ENCODE assay signal across 17 cellular contexts in genomic region chr2:8480936-8481335, GRCh38.
DNase-seq lines count a peak whose midpoint lies in the region; ATAC-seq, FAIRE-seq and TF ChIP-seq lines count a peak whose summit lies in the region.
"Had no signal": no experiment of that assay in that cellular context is flagged by ENCODE, and none has a peak within 500 bp of the region (broad histone marks: within the 10 kb centered on the region; RNA-seq: fewer than 3 reads in every experiment).

No MANE protein-coding gene starts in this region.

- H3K4me1 Mint-ChIP-seq in CD4-positive, CD25-positive, alpha-beta regulatory T cell, result peaks cover 47 to 87% (median 64%) of the 10 kb centered on the region in 4 donors
- H3K4me1 Mint-ChIP-seq in activated T-helper 1 cell treated with anti-CD3 and anti-CD28 coated beads, Interleukin-12 subunit alpha, Interleukin-12 subunit beta, Interleukin-2, Interleukin-4 antibody, amounts not matched to agents 30 ng/mL and 10 ng/mL and 1 ng/mL, durations not matched to agents 14 hours and 24 hours and 36 hours (ENCODE audit: low read depth), result peaks cover 86% of the 10 kb centered on the region
- H3K4me1 Mint-ChIP-seq in activated naive CD4-positive, alpha-beta T cell treated with anti-CD3 and anti-CD28 coated beads, Interleukin-2, amount 10 ng/mL, durations not matched to agents 7 days and 5 days, result peaks cover 80% of the 10 kb centered on the region

- H3K27me3 Mint-ChIP-seq in CD4-positive, CD25-positive, alpha-beta regulatory T cell, result no peaks in the 10 kb centered on the region
- no peaks in the 10 kb centered on the region for H3K27me3 Mint-ChIP-seq in activated T-helper 1 cell treated with anti-CD3 and anti-CD28 coated beads, Interleukin-12 subunit alpha, Interleukin-12 subunit beta, Interleukin-2, Interleukin-4 antibody, amounts not matched to agents 30 ng/mL and 10 ng/mL and 1 ng/mL, durations not matched to agents 14 hours and 24 hours and 36 hours (ENCODE audit: insufficient read depth)
- H3K27me3 Mint-ChIP-seq in activated naive CD4-positive, alpha-beta T cell treated with anti-CD3 and anti-CD28 coated beads, Interleukin-2, amount 10 ng/mL, durations not matched to agents 7 days and 5 days, result peaks cover 4% of the 10 kb centered on the region

- TF ChIP-seq POLR2A in H54 (IDR thresholded peaks at IDR 0.05; ENCODE audit: low read depth, low read length), result no peak

- peak overlapping the region in 1 of 4 donors; percentile 52 for H3K4me3 Mint-ChIP-seq in CD4-positive, CD25-positive, alpha-beta regulatory T cell
- H3K4me3 Mint-ChIP-seq in activated T-helper 1 cell treated with anti-CD3 and anti-CD28 coated beads, Interleukin-12 subunit alpha, Interleukin-12 subunit beta, Interleukin-2, Interleukin-4 antibody, amounts not matched to agents 30 ng/mL and 10 ng/mL and 1 ng/mL, durations not matched to agents 14 hours and 24 hours and 36 hours, result no peak overlapping the region
- no peak overlapping the region for H3K4me3 Mint-ChIP-seq in activated naive CD4-positive, alpha-beta T cell treated with anti-CD3 and anti-CD28 coated beads, Interleukin-2, amount 10 ng/mL, durations not matched to agents 7 days and 5 days

- peak overlapping the region; percentile 43 for H2AK5ac ChIP-seq in mesenchymal stem cell (ENCODE audit: low read length, severe bottlenecking)

- no peak overlapping the region; the same call in 1 of the 2 replicates for H3K9ac ChIP-seq in KMS-11
- H3K9ac ChIP-seq in mesenchymal stem cell (ENCODE audit: low read length), result no peak overlapping the region

- H3K23ac ChIP-seq in mesenchymal stem cell (ENCODE audit: low read length in 2 of 2), result no peak overlapping the region

- no peaks in the 10 kb centered on the region for H3K9me3 ChIP-seq in CD4-positive, CD25-positive, alpha-beta regulatory T cell (ENCODE audit: control insufficient read depth in 2 of 2, low read length in 2 of 2)
- H3K9me3 ChIP-seq in mesenchymal stem cell (ENCODE audit: control insufficient read depth, low read length), result no peaks in the 10 kb centered on the region
- H3K9me3 ChIP-seq in SJCRH30 (replicated peaks), result no peaks in the 10 kb centered on the region
- H3K9me3 ChIP-seq: breast epithelium, HAP-1, uterus had no signal

- H3K4ac ChIP-seq in mesenchymal stem cell (ENCODE audit: low read depth in 1 of 2, low read length in 2 of 2), result no peak overlapping the region

- intact Hi-C loops in activated T-helper 1 cell treated with anti-CD3 and anti-CD28 coated beads, Interleukin-12 subunit alpha, Interleukin-12 subunit beta, Interleukin-2, Interleukin-4 antibody, amounts not matched to agents 30 ng/mL and 10 ng/mL and 1 ng/mL, durations not matched to agents 14 hours and 24 hours and 36 hours (cut with micrococcal nuclease), result loop anchor here (2.0 to 10.0 kb wide), 12 partner anchors 24 to 1044 kb away; partner anchors contain the start of gene ID2

- H3K18ac ChIP-seq in mesenchymal stem cell (ENCODE audit: low read depth in 1 of 2, low read length in 2 of 2), result no peak overlapping the region

- no peaks in the 10 kb centered on the region for H3K27me3 ChIP-seq in CD4-positive, CD25-positive, alpha-beta regulatory T cell (ENCODE audit: control insufficient read depth, insufficient read depth, low read length)
- no peaks in the 10 kb centered on the region; the same call in 1 of the 2 replicates for H3K27me3 ChIP-seq in KMS-11 (ENCODE audit: insufficient read depth, low read depth)
- H3K27me3 ChIP-seq in mesenchymal stem cell (ENCODE audit: control insufficient read depth in 1 of 2, insufficient read depth in 1 of 2, low read length in 2 of 2), result no peaks in the 10 kb centered on the region
- 0 out of 2 replicates have a peak, but pooled peaks cover under 1% of the 10 kb centered on the region for H3K27me3 ChIP-seq in SJCRH30
- H3K27me3 ChIP-seq: breast epithelium, uterus had no signal

- no peaks in the 10 kb centered on the region for H3K36me3 ChIP-seq in CD4-positive, CD25-positive, alpha-beta regulatory T cell (ENCODE audit: control insufficient read depth, insufficient read depth, low read length)
- no peaks in the 10 kb centered on the region for H3K36me3 ChIP-seq in KMS-11 (ENCODE audit: insufficient read depth)
- no peaks in the 10 kb centered on the region for H3K36me3 ChIP-seq in mesenchymal stem cell (ENCODE audit: control insufficient read depth in 1 of 2, insufficient read depth in 2 of 2, low read depth in 1 of 2, low read length in 2 of 2)
- no peaks in the 10 kb centered on the region for H3K36me3 ChIP-seq in SJCRH30
- H3K36me3 ChIP-seq: breast epithelium, HAP-1, uterus had no signal

- H4K91ac ChIP-seq in mesenchymal stem cell (ENCODE audit: low read length), result no peak overlapping the region

- peak overlapping the region; percentile 28 for H3K27ac ChIP-seq in CD4-positive, CD25-positive, alpha-beta regulatory T cell (ENCODE audit: insufficient read depth, low read length, poor library complexity, severe bottlenecking)
- peak overlapping the region; percentile 29 for H3K27ac ChIP-seq in KMS-11
- no peak overlapping the region for H3K27ac ChIP-seq in mesenchymal stem cell (ENCODE audit: low read length, poor library complexity, severe bottlenecking)
- H3K27ac ChIP-seq in SJCRH30, result no peak overlapping the region
- H3K27ac ChIP-seq: breast epithelium, uterus had no signal

- 70% methylated on average over 5 of the region's 5 CpGs for WGBS in mesenchymal stem cell

- DNase-seq in CD4-positive, CD25-positive, alpha-beta regulatory T cell, result no peak
- DNase-seq in activated T-helper 1 cell treated with anti-CD3 and anti-CD28 coated beads, Interleukin-12 subunit alpha, Interleukin-12 subunit beta, Interleukin-2, Interleukin-4 antibody, amounts not matched to agents 30 ng/mL and 10 ng/mL and 1 ng/mL, durations not matched to agents 14 hours and 24 hours and 36 hours (ENCODE audit: low spot score), result no peak
- no peak for DNase-seq in mesenchymal stem cell
- DNase-seq in SJCRH30, result no peak
- DNase-seq in activated naive CD4-positive, alpha-beta T cell treated with anti-CD3 and anti-CD28 coated beads, Interleukin-2, amount 10 ng/mL, durations not matched to agents 7 days and 5 days, result no peak
- DNase-seq in H54 (ENCODE audit: insufficient read length, low spot score), result no peak
- DNase-seq: NCI-H1048, NCI-H2029, T1000, uterus had no signal

- H2AFZ ChIP-seq in KMS-11 (ENCODE audit: low read depth) (no peak overlapping the region), mesenchymal stem cell (ENCODE audit: low read depth, low read length) (no peak overlapping the region)

- no peak overlapping the region for H2BK12ac ChIP-seq in mesenchymal stem cell (ENCODE audit: low read length in 2 of 2)

- no peak overlapping the region for H2BK120ac ChIP-seq in mesenchymal stem cell (ENCODE audit: low read depth, low read length)

- no peak overlapping the region for H4K8ac ChIP-seq in mesenchymal stem cell (ENCODE audit: low read length)

- TF ChIP-seq CTCF in KMS-11 (conservative IDR thresholded peaks at IDR 0.05; ENCODE audit: low read depth, low read length), result no peak

- H3K4me1 ChIP-seq in CD4-positive, CD25-positive, alpha-beta regulatory T cell (ENCODE audit: control insufficient read depth, insufficient read depth, low read length, poor library complexity, severe bottlenecking), result peaks cover 81% of the 10 kb centered on the region
- peaks cover 78% of the 10 kb centered on the region for H3K4me1 ChIP-seq in KMS-11 (ENCODE audit: low read depth, poor library complexity, severe bottlenecking)
- peaks cover 23% of the 10 kb centered on the region for H3K4me1 ChIP-seq in mesenchymal stem cell (ENCODE audit: control insufficient read depth, insufficient read depth, low read depth, low read length)
- no peaks in the 10 kb centered on the region for H3K4me1 ChIP-seq in SJCRH30
- H3K4me1 ChIP-seq: breast epithelium, HAP-1, uterus had no signal

- CTCF ChIA-PET in activated naive CD4-positive, alpha-beta T cell treated with anti-CD3 and anti-CD28 coated beads, Interleukin-2, amount 10 ng/mL, durations not matched to agents 7 days and 5 days (lab: Charles Lee), result interaction anchor here (0.9 to 2.3 kb wide), 4 partner anchors 8 to 199 kb away, joined by 4 to 8 read pairs (median 6); no protein-coding TSS in a partner anchor

- no peaks in the 10 kb centered on the region for H3K79me1 ChIP-seq in mesenchymal stem cell (replicated peaks; ENCODE audit: low read length, poor library complexity, severe bottlenecking)

- H3K36me3 Mint-ChIP-seq in CD4-positive, CD25-positive, alpha-beta regulatory T cell, result no peaks in the 10 kb centered on the region
- H3K36me3 Mint-ChIP-seq in activated T-helper 1 cell treated with anti-CD3 and anti-CD28 coated beads, Interleukin-12 subunit alpha, Interleukin-12 subunit beta, Interleukin-2, Interleukin-4 antibody, amounts not matched to agents 30 ng/mL and 10 ng/mL and 1 ng/mL, durations not matched to agents 14 hours and 24 hours and 36 hours (ENCODE audit: low read depth), result peaks cover 7% of the 10 kb centered on the region
- no peaks in the 10 kb centered on the region for H3K36me3 Mint-ChIP-seq in activated naive CD4-positive, alpha-beta T cell treated with anti-CD3 and anti-CD28 coated beads, Interleukin-2, amount 10 ng/mL, durations not matched to agents 7 days and 5 days

- H3K4me3 ChIP-seq in CD4-positive, CD25-positive, alpha-beta regulatory T cell (ENCODE audit: low read depth, low read length), result no peak overlapping the region
- no peak overlapping the region for H3K4me3 ChIP-seq in KMS-11 (IDR thresholded peaks at IDR 0.05; ENCODE audit: insufficient read depth, low read depth, low read length)
- no peak overlapping the region for H3K4me3 ChIP-seq in mesenchymal stem cell (ENCODE audit: insufficient read depth in 1 of 2, low read depth in 1 of 2, low read length in 2 of 2)
- no peak overlapping the region for H3K4me3 ChIP-seq in SJCRH30
- H3K4me3 ChIP-seq: breast epithelium, HAP-1, lung, skin epidermis, uterus had no signal

- no peak overlapping the region for H2BK15ac ChIP-seq in mesenchymal stem cell (ENCODE audit: low read depth, poor library complexity, severe bottlenecking)

- no peak overlapping the region for H2BK5ac ChIP-seq in mesenchymal stem cell (ENCODE audit: low read depth, low read length, poor library complexity, severe bottlenecking)

- H3K9me3 Mint-ChIP-seq in CD4-positive, CD25-positive, alpha-beta regulatory T cell, result no peaks in the 10 kb centered on the region
- H3K9me3 Mint-ChIP-seq in activated T-helper 1 cell treated with anti-CD3 and anti-CD28 coated beads, Interleukin-12 subunit alpha, Interleukin-12 subunit beta, Interleukin-2, Interleukin-4 antibody, amounts not matched to agents 30 ng/mL and 10 ng/mL and 1 ng/mL, durations not matched to agents 14 hours and 24 hours and 36 hours, result no peaks in the 10 kb centered on the region
- no peaks in the 10 kb centered on the region for H3K9me3 Mint-ChIP-seq in activated naive CD4-positive, alpha-beta T cell treated with anti-CD3 and anti-CD28 coated beads, Interleukin-2, amount 10 ng/mL, durations not matched to agents 7 days and 5 days

- ATAC-seq in CD4-positive, CD25-positive, alpha-beta regulatory T cell (ENCODE audit: low read depth in 2 of 2), result no peak
- ATAC-seq: Right ventricle myocardium inferior had no signal

- no peak for FAIRE-seq in H54 (lab: Jason Lieb, UNC)
- FAIRE-seq: D721Med had no signal

- H3K27ac Mint-ChIP-seq in CD4-positive, CD25-positive, alpha-beta regulatory T cell, result peak overlapping the region in 2 of 3 donors; percentile 59
- peak overlapping the region; percentile 87 for H3K27ac Mint-ChIP-seq in activated T-helper 1 cell treated with anti-CD3 and anti-CD28 coated beads, Interleukin-12 subunit alpha, Interleukin-12 subunit beta, Interleukin-2, Interleukin-4 antibody, amounts not matched to agents 30 ng/mL and 10 ng/mL and 1 ng/mL, durations not matched to agents 14 hours and 24 hours and 36 hours
- no peak overlapping the region for H3K27ac Mint-ChIP-seq in activated naive CD4-positive, alpha-beta T cell treated with anti-CD3 and anti-CD28 coated beads, Interleukin-2, amount 10 ng/mL, durations not matched to agents 7 days and 5 days

- H3K14ac ChIP-seq in mesenchymal stem cell (ENCODE audit: low read length in 2 of 2), result no peak overlapping the region

- no peaks in the 10 kb centered on the region for H4K20me1 ChIP-seq in KMS-11 (ENCODE audit: insufficient read depth)

- H3K79me2 ChIP-seq in KMS-11 (ENCODE audit: insufficient read depth, low read depth), result no peaks in the 10 kb centered on the region

- H3K4me2 ChIP-seq in KMS-11, result peak overlapping the region; percentile 50
- H3K4me2 ChIP-seq in mesenchymal stem cell (ENCODE audit: low read length, poor library complexity, severe bottlenecking), result no peak overlapping the region

Comparison
In these comparisons a context has a peak if more than half of its experiments do, and no peak if none do; other contexts are left out.
1. H3K27ac ChIP-seq: peak in CD4-positive, CD25-positive, alpha-beta regulatory T cell (single experiment) and KMS-11 (single experiment); none in mesenchymal stem cell (single experiment) and SJCRH30 (single experiment).